22 cellular contexts compared by ENCODE assay signal in the genomic region with DNA sequence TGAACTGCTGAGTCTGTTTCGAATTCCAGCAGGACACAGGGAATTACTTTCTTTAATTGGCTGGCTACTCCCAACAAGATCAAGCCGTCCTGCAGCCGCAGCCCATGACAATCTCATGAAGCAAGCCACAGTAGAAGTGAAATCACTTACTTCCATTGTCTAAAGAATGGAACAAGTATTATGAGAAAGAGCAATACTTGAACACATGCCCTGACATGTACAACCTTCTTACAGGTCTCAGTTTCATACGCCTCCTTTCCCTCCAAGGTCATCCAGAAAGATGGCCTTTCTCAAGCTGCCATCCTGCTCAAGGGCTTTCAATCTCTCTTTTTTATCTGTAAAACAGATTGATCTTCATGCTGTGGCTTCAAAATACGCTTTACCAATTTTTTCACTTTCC.
DNase-seq lines count a peak whose midpoint lies in the region; ATAC-seq and TF ChIP-seq lines count a peak whose summit lies in the region.
"Had no signal": no experiment of that assay in that cellular context is flagged by ENCODE, and none has a peak within 500 bp of the region (broad histone marks: within the 10 kb centered on the region; RNA-seq: fewer than 3 reads in every experiment).

No MANE protein-coding gene starts in this region.

- H3K36me3 Mint-ChIP-seq in activated T-cell treated with anti-CD3 and anti-CD28 coated beads, Interleukin-2, amount 50 U/mL, for 72 hours (ENCODE audit: insufficient read depth in 2 of 2): peaks cover 20 to 40% of the 10 kb centered on the region in 2 donors
- H3K36me3 Mint-ChIP-seq in activated naive CD8-positive, alpha-beta T cell treated with anti-CD3 and anti-CD28 coated beads, Interleukin-2, amount 50 U/mL, for 24 hours (ENCODE audit: low read depth): peaks cover 82% of the 10 kb centered on the region
- peaks cover 58% of the 10 kb centered on the region for H3K36me3 Mint-ChIP-seq in natural killer cell treated with Interleukin-12 subunit alpha and Interleukin-12 subunit beta and Interleukin-15 and Interleukin-18, amount 100 ng/mL, for 72 hours

- ATAC-seq in activated T-cell treated with anti-CD3 and anti-CD28 coated beads, Interleukin-2, amount 50 U/mL, for 72 hours (replicated peaks in 1 of 2): no peak
- peak; percentile 48 for ATAC-seq in GM21717 (IDR thresholded peaks at IDR 0.05; ENCODE audit: unreplicated experiment)
- no peak for ATAC-seq in activated naive CD8-positive, alpha-beta T cell treated with anti-CD3 and anti-CD28 coated beads, Interleukin-2, amount 50 U/mL, for 24 hours
- ATAC-seq in natural killer cell treated with Interleukin-12 subunit alpha and Interleukin-12 subunit beta and Interleukin-15 and Interleukin-18, amount 100 ng/mL, for 72 hours: no peak
- no peak for ATAC-seq in GM21737 (IDR thresholded peaks at IDR 0.05; ENCODE audit: unreplicated experiment)
- ATAC-seq: left colon; naive thymus-derived CD4-positive, alpha-beta T cell had no signal

- DNase-seq in activated T-cell treated with anti-CD3 and anti-CD28 coated beads, Interleukin-2, amount 50 U/mL, for 72 hours: no peak
- no peak for DNase-seq in activated T-cell treated with anti-CD3 and anti-CD28 coated beads, Interleukin-2, amount 50 U/mL, for 1 hour
- DNase-seq in activated naive CD8-positive, alpha-beta T cell treated with anti-CD3 and anti-CD28 coated beads, Interleukin-2, amount 50 U/mL, for 24 hours: no peak
- no peak for DNase-seq in natural killer cell treated with Interleukin-12 subunit alpha and Interleukin-12 subunit beta and Interleukin-15 and Interleukin-18, amount 100 ng/mL, for 72 hours (ENCODE audit: low spot score)
- DNase-seq in GM10266 (ENCODE audit: extremely low spot score) (no peak), NCI-H128 (lab: John Stamatoyannopoulos, UW; ENCODE audit: unreplicated experiment) (no peak)
- DNase-seq: activated CD4-positive, alpha-beta T cell treated with anti-CD3 and anti-CD28 coated beads, Interleukin-2, amount 50 U/mL, for 1 hour; C1 segment of cervical spinal cord; glutamatergic neuron; HFFc6; Karpas-422; left colon; naive thymus-derived CD4-positive, alpha-beta T cell; NCI-H187; NCI-H2227 treated with DMSO at 0.1 percent for 48 hours; NCI-H748 treated with DMSO at 0.1 percent for 48 hours; RPMI8226; sigmoid colon; WERI-Rb-1 had no signal

- H3K27ac Mint-ChIP-seq in activated T-cell treated with anti-CD3 and anti-CD28 coated beads, Interleukin-2, amount 50 U/mL, for 72 hours: peak overlapping the region; percentile 58
- H3K27ac Mint-ChIP-seq in activated naive CD8-positive, alpha-beta T cell treated with anti-CD3 and anti-CD28 coated beads, Interleukin-2, amount 50 U/mL, for 24 hours: peak overlapping the region; percentile 33
- peak overlapping the region; percentile 9 to 89 for H3K27ac Mint-ChIP-seq in natural killer cell treated with Interleukin-12 subunit alpha and Interleukin-12 subunit beta and Interleukin-15 and Interleukin-18, amount 100 ng/mL, for 72 hours
- H3K27ac Mint-ChIP-seq: HFFc6 had no signal

- peaks cover 2 to 3% of the 10 kb centered on the region in 2 donors for H3K9me3 Mint-ChIP-seq in activated T-cell treated with anti-CD3 and anti-CD28 coated beads, Interleukin-2, amount 50 U/mL, for 72 hours
- H3K9me3 Mint-ChIP-seq in activated naive CD8-positive, alpha-beta T cell treated with anti-CD3 and anti-CD28 coated beads, Interleukin-2, amount 50 U/mL, for 24 hours: peaks cover 3% of the 10 kb centered on the region
- no peaks in the 10 kb centered on the region for H3K9me3 Mint-ChIP-seq in natural killer cell treated with Interleukin-12 subunit alpha and Interleukin-12 subunit beta and Interleukin-15 and Interleukin-18, amount 100 ng/mL, for 72 hours

- no peak for TF ChIP-seq CTCF in GM10266 (IDR thresholded peaks at IDR 0.05; ENCODE audit: control insufficient read depth, insufficient read depth, low read depth, missing control alignments)

- no peaks in the 10 kb centered on the region for H3K27me3 Mint-ChIP-seq in activated T-cell treated with anti-CD3 and anti-CD28 coated beads, Interleukin-2, amount 50 U/mL, for 72 hours (ENCODE audit: low read depth)
- no peaks in the 10 kb centered on the region for H3K27me3 Mint-ChIP-seq in activated naive CD8-positive, alpha-beta T cell treated with anti-CD3 and anti-CD28 coated beads, Interleukin-2, amount 50 U/mL, for 24 hours
- no peaks in the 10 kb centered on the region for H3K27me3 Mint-ChIP-seq in natural killer cell treated with Interleukin-12 subunit alpha and Interleukin-12 subunit beta and Interleukin-15 and Interleukin-18, amount 100 ng/mL, for 72 hours
- H3K27me3 Mint-ChIP-seq: brain; naive thymus-derived CD4-positive, alpha-beta T cell had no signal

- no peak overlapping the region for H3K4me3 Mint-ChIP-seq in activated T-cell treated with anti-CD3 and anti-CD28 coated beads, Interleukin-2, amount 50 U/mL, for 72 hours
- H3K4me3 Mint-ChIP-seq in activated naive CD8-positive, alpha-beta T cell treated with anti-CD3 and anti-CD28 coated beads, Interleukin-2, amount 50 U/mL, for 24 hours: no peak overlapping the region
- H3K4me3 Mint-ChIP-seq in natural killer cell treated with Interleukin-12 subunit alpha and Interleukin-12 subunit beta and Interleukin-15 and Interleukin-18, amount 100 ng/mL, for 72 hours: no peak overlapping the region
- H3K4me3 Mint-ChIP-seq: brain; HFFc6; naive thymus-derived CD4-positive, alpha-beta T cell had no signal

- peaks cover 22% of the 10 kb centered on the region for H3K4me1 Mint-ChIP-seq in activated T-cell treated with anti-CD3 and anti-CD28 coated beads, Interleukin-2, amount 50 U/mL, for 72 hours (ENCODE audit: low read depth)
- peaks cover 33% of the 10 kb centered on the region for H3K4me1 Mint-ChIP-seq in activated naive CD8-positive, alpha-beta T cell treated with anti-CD3 and anti-CD28 coated beads, Interleukin-2, amount 50 U/mL, for 24 hours
- peaks cover 32 to 36% of the 10 kb centered on the region in 2 donors for H3K4me1 Mint-ChIP-seq in natural killer cell treated with Interleukin-12 subunit alpha and Interleukin-12 subunit beta and Interleukin-15 and Interleukin-18, amount 100 ng/mL, for 72 hours (ENCODE audit: low read depth in 2 of 2)
- H3K4me1 Mint-ChIP-seq: brain had no signal
